Comparison of ENCODE assay signal across 26 cellular contexts in the genomic region with DNA sequence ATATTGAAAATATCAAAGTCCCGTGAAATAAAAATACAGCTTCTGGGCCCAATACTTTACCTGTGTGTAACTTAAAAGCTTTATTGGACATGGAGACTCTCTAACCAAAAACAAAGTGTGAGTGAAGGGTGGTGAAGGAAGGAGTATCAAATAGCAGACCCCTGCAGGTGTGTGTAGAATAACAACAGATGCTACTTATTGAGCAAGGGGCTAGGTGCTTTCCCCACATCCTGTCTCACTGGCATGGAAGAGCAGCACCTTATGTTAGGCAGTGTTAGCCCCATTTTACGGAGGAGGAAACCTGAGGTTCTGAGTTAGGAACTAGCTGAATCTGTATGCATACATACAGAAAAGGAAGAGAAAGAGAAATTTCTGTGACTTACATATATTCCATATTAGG. TPM values are rescaled to one million over a fixed set of nuclear protein-coding genes. Genes with fewer than 3 reads are reported as not detected.
"Had no signal": no experiment of that assay in that cellular context is flagged by ENCODE, and none has a peak within 500 bp of the region (broad histone marks: within the 10 kb centered on the region; RNA-seq: fewer than 3 reads in every experiment).

No MANE protein-coding gene starts in this region.

- H3K36me3 ChIP-seq: adrenal gland, colonic mucosa had no signal

- H3K27ac ChIP-seq: adrenal gland, colonic mucosa, SK-N-MC, VCaP had no signal

- ATAC-seq: activated CD8-positive, alpha-beta T cell treated with anti-CD3 and anti-CD28 coated beads for 36 hours; Panc1; Right ventricle myocardium inferior; T-cell had no signal

- H3K27me3 ChIP-seq: adrenal gland, colonic mucosa had no signal

- DNase-seq: activated CD4-positive, alpha-beta T cell treated with anti-CD3 and anti-CD28 coated beads for 4 hours; activated CD8-positive, alpha-beta memory T cell treated with anti-CD3 and anti-CD28 coated beads, Interleukin-2, amount 50 U/mL, for 4 hours; activated CD8-positive, alpha-beta T cell treated with anti-CD3 and anti-CD28 coated beads for 36 hours; activated naive CD4-positive, alpha-beta T cell treated with anti-CD3 and anti-CD28 coated beads, Interleukin-2, amount 50 U/mL, for 16 hours; activated naive CD8-positive, alpha-beta T cell treated with anti-CD3 and anti-CD28 coated beads, Interleukin-2, amount 10 ng/mL, durations not matched to agents 7 days and 5 days; activated T-cell treated with anti-CD3 and anti-CD28 coated beads, Interleukin-2, amount 50 U/mL, for 1 hour; adrenal gland; anterior cingulate cortex; colonic mucosa; Kasumi-1; NCI-H1105 treated with DMSO at 0.1 percent for 48 hours; NCI-H146; NCI-H187 treated with DMSO at 0.1 percent for 48 hours; NCI-H2081 treated with DMSO at 0.1 percent for 48 hours; NCI-H524 treated with DMSO at 0.1 percent for 48 hours; NCI-H82; NK-92 treated with Interleukin-12 subunit alpha and Interleukin-12 subunit beta, amount 100 ng/mL, for 24 hours; OCI-M1; RPMI8226; T-cell; T-helper 2 cell; T1000 had no signal

- H3K4me1 ChIP-seq: colonic mucosa had no signal

- H3K4me3 ChIP-seq: adrenal gland, colonic mucosa, SK-N-MC had no signal

- H3K9me3 ChIP-seq: adrenal gland, colonic mucosa had no signal

RNA-seq across cellular contexts. Expression of a gene that starts 21.8 kb away (rescaled TPM):
- total RNA-seq: activated naive CD8-positive, alpha-beta T cell treated with anti-CD3 and anti-CD28 coated beads, Interleukin-2, amount 10 ng/mL, durations not matched to agents 7 days and 5 days had no signal
